8 cellular contexts compared by ENCODE assay signal in the genomic region with DNA sequence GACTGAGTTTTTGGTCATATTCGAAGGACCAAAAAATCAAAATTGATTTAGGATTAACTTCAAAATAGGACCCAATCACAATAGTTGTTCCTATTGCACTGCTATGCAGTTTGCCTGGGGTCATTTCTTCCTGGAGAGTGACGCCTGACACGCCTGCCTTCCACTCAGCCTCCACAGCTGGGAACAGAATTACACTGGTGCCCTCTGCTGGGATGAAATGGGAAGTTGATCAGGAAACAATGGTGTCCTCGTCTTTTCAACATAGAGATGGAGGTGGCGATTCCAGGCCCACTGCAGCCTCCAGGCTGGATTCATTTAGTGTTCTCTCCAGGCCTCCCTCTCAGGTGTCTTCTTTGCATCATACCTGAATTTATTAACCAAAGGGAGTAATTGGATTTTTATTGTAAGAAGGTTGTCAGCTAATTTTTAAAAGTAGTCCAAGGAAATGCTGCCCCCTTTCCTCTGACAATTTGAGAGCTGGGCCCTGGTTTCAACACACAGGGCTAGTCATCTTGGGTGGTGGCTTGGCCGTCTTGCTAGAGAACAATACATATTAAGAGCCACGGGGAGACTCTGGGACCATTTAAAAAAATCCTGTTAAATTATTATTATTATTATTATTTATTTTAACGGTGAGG.
DNase-seq lines count a peak whose midpoint lies in the region; ATAC-seq lines count a peak whose summit lies in the region.

No MANE protein-coding gene starts in this region.

- H3K27ac Mint-ChIP-seq in CD4-positive, alpha-beta memory T cell: peak overlapping the region in 1 of 7 donors; percentile 27
- no peak overlapping the region for H3K27ac Mint-ChIP-seq in activated CD4-positive, alpha-beta T cell treated with anti-CD3 and anti-CD28 coated beads, Interleukin-2, amount 10 ng/mL, durations not matched to agents 24 days and 14 days

- no peaks in the 10 kb centered on the region for H3K4me1 ChIP-seq in CD4-positive, alpha-beta memory T cell (ENCODE audit: insufficient read depth, low read length)

- POLR2A ChIA-PET in CD4-positive, alpha-beta memory T cell (lab: Charles Lee; ENCODE audit: partially characterized antibody): interaction anchor here (1.1 kb wide), 1 partner anchor 592 kb away, joined by 3 read pairs; no protein-coding TSS in a partner anchor

- H3K9me3 Mint-ChIP-seq in CD4-positive, alpha-beta memory T cell: no peaks in the 10 kb centered on the region
- no peaks in the 10 kb centered on the region for H3K9me3 Mint-ChIP-seq in activated CD4-positive, alpha-beta T cell treated with anti-CD3 and anti-CD28 coated beads, Interleukin-2, amount 10 ng/mL, durations not matched to agents 24 days and 14 days

- H3K4me1 Mint-ChIP-seq in CD4-positive, alpha-beta memory T cell: peaks cover 0 to 3% (median 0%) of the 10 kb centered on the region in 4 donors
- H3K4me1 Mint-ChIP-seq in activated CD4-positive, alpha-beta T cell treated with anti-CD3 and anti-CD28 coated beads, Interleukin-2, amount 10 ng/mL, durations not matched to agents 24 days and 14 days: no peaks in the 10 kb centered on the region

- no peaks in the 10 kb centered on the region for H3K27me3 Mint-ChIP-seq in CD4-positive, alpha-beta memory T cell
- H3K27me3 Mint-ChIP-seq in activated CD4-positive, alpha-beta T cell treated with anti-CD3 and anti-CD28 coated beads, Interleukin-2, amount 10 ng/mL, durations not matched to agents 24 days and 14 days: no peaks in the 10 kb centered on the region

- no peaks in the 10 kb centered on the region for H3K36me3 ChIP-seq in CD4-positive, alpha-beta memory T cell (ENCODE audit: insufficient read depth, low read length)

- ATAC-seq in GM19372 (IDR thresholded peaks at IDR 0.05; ENCODE audit: low read depth, unreplicated experiment): peak; percentile 93
- peak; percentile 97 for ATAC-seq in HG03442 (IDR thresholded peaks at IDR 0.05; ENCODE audit: unreplicated experiment)

- peak; percentile 51 to 68 (median 56) for DNase-seq in CD4-positive, alpha-beta memory T cell
- DNase-seq in NCI-H460 (ENCODE audit: extremely low read depth, low read depth): peak; percentile 75
- peak; percentile 88 for DNase-seq in activated CD4-positive, alpha-beta T cell treated with anti-CD3 and anti-CD28 coated beads, Interleukin-2, amount 10 ng/mL, durations not matched to agents 24 days and 14 days
- DNase-seq in dermis blood vessel endothelial cell: peak; percentile 85
- DNase-seq in lung microvascular endothelial cell (ENCODE audit: low read depth in 2 of 2): peak; percentile 74 to 84
- DNase-seq in stimulated activated CD8-positive, alpha-beta memory T cell treated with anti-CD3 and anti-CD28 coated beads, Interleukin-12 subunit alpha, Interleukin-12 subunit beta, amount 100 ng/mL, for 4 hours (ENCODE audit: low read depth): peak; percentile 19

- H3K36me3 Mint-ChIP-seq in CD4-positive, alpha-beta memory T cell: no peaks in the 10 kb centered on the region
- no peaks in the 10 kb centered on the region for H3K36me3 Mint-ChIP-seq in activated CD4-positive, alpha-beta T cell treated with anti-CD3 and anti-CD28 coated beads, Interleukin-2, amount 10 ng/mL, durations not matched to agents 24 days and 14 days (ENCODE audit: low read depth)

- H3K27ac ChIP-seq in CD4-positive, alpha-beta memory T cell (ENCODE audit: low read depth, low read length): no peak overlapping the region

- intact Hi-C loops in CD4-positive, alpha-beta memory T cell (cut with micrococcal nuclease): loop anchor here (1.0 to 10.0 kb wide), 10 partner anchors 34 to 1311 kb away; partner anchors contain the start of gene ZBTB20
- intact Hi-C loops in activated CD4-positive, alpha-beta T cell treated with anti-CD3 and anti-CD28 coated beads, Interleukin-2, amount 10 ng/mL, durations not matched to agents 24 days and 14 days (cut with micrococcal nuclease): loop anchor here (1.0 to 10.0 kb wide), 4 partner anchors 119 to 651 kb away; no protein-coding TSS in a partner anchor

- CTCF ChIA-PET in CD4-positive, alpha-beta memory T cell (lab: Charles Lee; ENCODE audit: partially characterized antibody): interaction anchor here (0.7 to 2.3 kb wide), 17 partner anchors 10 to 653 kb away, joined by 3 to 14 read pairs (median 3); no protein-coding TSS in a partner anchor

- no peaks in the 10 kb centered on the region for H3K9me3 ChIP-seq in CD4-positive, alpha-beta memory T cell (ENCODE audit: control insufficient read depth in 1 of 2, low read length in 2 of 2)

- no peak overlapping the region for H3K4me3 Mint-ChIP-seq in CD4-positive, alpha-beta memory T cell
- no peak overlapping the region for H3K4me3 Mint-ChIP-seq in activated CD4-positive, alpha-beta T cell treated with anti-CD3 and anti-CD28 coated beads, Interleukin-2, amount 10 ng/mL, durations not matched to agents 24 days and 14 days

- H3K4me3 ChIP-seq in CD4-positive, alpha-beta memory T cell (ENCODE audit: low read length in 2 of 2): no peak overlapping the region

- no peaks in the 10 kb centered on the region for H3K27me3 ChIP-seq in CD4-positive, alpha-beta memory T cell (ENCODE audit: insufficient read depth, low read length)

Comparison
In these comparisons a context has a peak if more than half of its experiments do, and no peak if none do; other contexts are left out.
1. DNase-seq: peak in every context shown above with its lines; median percentile 88 in activated CD4-positive, alpha-beta T cell treated with anti-CD3 and anti-CD28 coated beads, Interleukin-2, amount 10 ng/mL, durations not matched to agents 24 days and 14 days; 85 in dermis blood vessel endothelial cell; 79 in lung microvascular endothelial cell; 75 in NCI-H460; 56 in CD4-positive, alpha-beta memory T cell; 19 in stimulated activated CD8-positive, alpha-beta memory T cell treated with anti-CD3 and anti-CD28 coated beads, Interleukin-12 subunit alpha, Interleukin-12 subunit beta, amount 100 ng/mL, for 4 hours.